In the genomic region with DNA sequence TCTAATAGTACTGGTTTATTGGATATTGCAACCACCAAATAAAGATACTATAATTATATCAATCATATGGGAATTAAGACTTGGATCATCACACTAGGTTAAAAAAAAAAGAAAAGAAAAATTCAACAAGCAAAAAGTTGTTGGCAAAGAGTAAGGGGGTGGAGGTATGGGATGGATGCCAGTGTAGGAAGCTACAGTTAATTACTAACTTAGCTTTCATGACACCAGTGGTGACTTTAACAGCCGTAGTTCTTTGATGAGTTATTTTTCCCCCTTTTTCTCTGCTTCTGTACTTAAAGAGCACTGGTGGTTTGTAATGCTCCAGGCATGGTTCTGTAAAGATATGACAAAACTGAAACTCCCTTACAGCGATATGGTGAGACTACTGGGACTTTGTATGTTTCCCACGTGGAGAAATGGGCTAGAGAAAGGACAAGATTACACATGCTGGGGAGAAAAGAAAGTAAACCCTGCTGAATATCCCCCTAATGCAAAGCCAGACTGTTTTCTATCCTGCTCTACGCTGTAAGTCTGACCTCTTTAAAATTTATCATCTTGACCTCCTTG, we compare ENCODE assay signal across 26 cellular contexts.
"Had no signal": no experiment of that assay in that cellular context is flagged by ENCODE, and none has a peak within 500 bp of the region (broad histone marks: within the 10 kb centered on the region; RNA-seq: fewer than 3 reads in every experiment).

No MANE protein-coding gene starts in this region.

- H3K36me3 ChIP-seq: esophagus muscularis mucosa, gastrocnemius medialis, left ventricle myocardium inferior, neutrophil, ovary, thyroid gland, upper lobe of right lung had no signal

- H3K4me1 ChIP-seq: esophagus muscularis mucosa, gastrocnemius medialis, left ventricle myocardium inferior, psoas muscle, thyroid gland, upper lobe of right lung had no signal

- H3K27ac ChIP-seq: esophagus muscularis mucosa, gastrocnemius medialis, left ventricle myocardium inferior, neutrophil, ovary, psoas muscle, thyroid gland, upper lobe of right lung had no signal

- FAIRE-seq: colon, kidney had no signal

- ATAC-seq: activated CD4-positive, alpha-beta T cell treated with anti-CD3 and anti-CD28 coated beads for 36 hours; activated naive CD4-positive, alpha-beta T cell treated with anti-CD3 and anti-CD28 coated beads, Interleukin-2, amount 50 U/mL, for 72 hours; activated T-helper 17 cell treated with anti-CD3 and anti-CD28 coated beads, Interleukin-2, amount 50 U/mL, for 72 hours; gastrocnemius medialis; psoas muscle; right cardiac atrium; T-helper 17 cell; upper lobe of right lung had no signal

- H3K27me3 ChIP-seq: esophagus muscularis mucosa, gastrocnemius medialis, neutrophil, ovary, thyroid gland, upper lobe of right lung had no signal

- DNase-seq: activated B cell treated with CpG ODN at 0.5 μM for 24 hours; activated CD4-positive, alpha-beta T cell treated with anti-CD3 and anti-CD28 coated beads for 36 hours; activated CD4-positive, alpha-beta T cell treated with anti-CD3 and anti-CD28 coated beads, Interleukin-2, amount 50 U/mL, for 4 hours; activated CD8-positive, alpha-beta memory T cell treated with anti-CD3 and anti-CD28 coated beads for 24 hours; activated CD8-positive, alpha-beta memory T cell treated with anti-CD3 and anti-CD28 coated beads, Interleukin-2, amount 50 U/mL, for 4 hours; activated T-cell treated with anti-CD3 and anti-CD28 coated beads, Interleukin-2, amount 50 U/mL, for 24 hours; aorta; central memory CD4-positive, alpha-beta T cell; effector memory CD4-positive, alpha-beta T cell; gastrocnemius medialis; head of caudate nucleus; kidney; left ventricle myocardium inferior; ovary; psoas muscle; right cardiac atrium; stimulated activated CD4-positive, alpha-beta T cell treated with anti-CD3 and anti-CD28 coated beads, Interleukin-1b, Interleukin-23, amount 100 ng/mL, for 48 hours; substantia nigra; T-helper 17 cell; thyroid gland; upper lobe of right lung had no signal

- H3K4me3 ChIP-seq: esophagus muscularis mucosa, gastrocnemius medialis, left ventricle myocardium inferior, ovary, psoas muscle, thyroid gland, upper lobe of right lung had no signal

- H3K9me3 ChIP-seq: esophagus muscularis mucosa, gastrocnemius medialis, left ventricle myocardium inferior, neutrophil, ovary, psoas muscle, thyroid gland, upper lobe of right lung had no signal
